1 cellular context compared by ENCODE assay signal in the genomic region with DNA sequence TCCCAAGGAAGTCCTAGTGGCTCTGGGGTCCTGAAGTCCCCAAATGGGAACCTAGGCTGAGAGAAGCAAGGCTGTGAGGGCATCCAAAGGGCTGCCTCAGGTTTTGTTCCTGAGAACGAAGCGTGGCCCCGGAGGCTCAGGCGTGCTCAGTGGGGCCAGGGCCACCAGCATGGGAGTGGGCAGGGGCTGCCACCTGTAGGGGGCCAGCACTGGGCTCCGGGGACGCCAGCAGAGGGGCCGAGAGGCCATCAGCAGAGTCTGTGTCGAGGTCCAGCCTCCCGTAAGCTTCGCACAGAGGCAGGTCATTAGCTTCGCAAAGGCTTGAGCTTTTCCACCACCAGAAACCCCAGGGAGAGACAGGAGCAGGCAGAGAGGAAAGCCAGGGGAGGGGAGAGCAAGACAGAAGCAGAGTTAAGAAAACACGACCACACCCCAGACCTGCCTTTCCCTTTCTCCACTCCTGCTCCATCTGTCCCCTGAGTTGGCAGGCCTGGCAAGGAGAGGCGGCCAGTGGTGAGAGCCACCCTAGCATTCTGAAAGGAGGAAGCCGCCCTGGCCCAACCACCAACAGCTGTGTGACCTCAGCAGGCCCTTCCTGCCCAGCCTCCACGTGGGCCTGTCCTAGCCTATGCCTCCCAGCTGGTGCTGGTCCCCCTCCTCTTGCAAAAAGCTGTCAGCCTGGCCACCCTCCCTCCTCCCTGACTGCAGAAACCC.
TF ChIP-seq lines count a peak whose summit lies in the region.

No MANE protein-coding gene starts in this region.

TF ChIP-seq in GM12891, 5 proteins besides CTCF, POLR2A, EP300 and RAD21:
- no peak for TF ChIP-seq SPI1 (IDR thresholded peaks at IDR 0.05; ENCODE audit: low read depth, low read length)
